ENCODE assay signal across 29 cellular contexts in the genomic region with DNA sequence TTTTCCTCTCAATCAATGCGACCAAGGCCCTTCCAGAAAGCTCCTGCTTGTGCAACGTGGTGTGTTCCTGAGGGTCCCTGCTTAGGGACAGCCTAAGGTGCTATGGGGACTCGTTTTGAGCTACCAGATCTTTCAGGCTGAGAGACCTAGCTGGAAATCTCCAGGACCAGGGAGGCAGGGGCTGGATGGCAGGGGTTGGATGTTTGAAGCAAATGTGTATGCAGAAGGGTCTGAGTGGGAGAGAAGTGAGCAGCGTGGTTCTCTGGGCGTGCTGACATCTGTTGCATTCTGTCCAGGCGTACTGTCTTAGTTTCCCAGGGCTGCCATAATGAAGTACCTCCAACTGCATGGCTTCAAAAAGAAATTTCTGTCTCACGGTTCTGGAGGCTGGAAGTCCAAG. TPM values are rescaled to one million over a fixed set of nuclear protein-coding genes. Genes with fewer than 3 reads are reported as not detected.
"Had no signal": no experiment of that assay in that cellular context is flagged by ENCODE, and none has a peak within 500 bp of the region (broad histone marks: within the 10 kb centered on the region; RNA-seq: fewer than 3 reads in every experiment).

No MANE protein-coding gene starts in this region.

- H3K36me3 ChIP-seq: esophagus muscularis mucosa, heart left ventricle, left ventricle myocardium inferior, neutrophil, ovary, prostate gland, thyroid gland had no signal

- ATAC-seq: activated CD4-positive, alpha-beta T cell treated with anti-CD3 and anti-CD28 coated beads for 36 hours; activated CD8-positive, alpha-beta memory T cell treated with anti-CD3 and anti-CD28 coated beads, Interleukin-2, amount 10 ng/mL, durations not matched to agents 7 days and 5 days; activated CD8-positive, alpha-beta T cell treated with anti-CD3 and anti-CD28 coated beads, Interleukin-2, amount 10 ng/mL, durations not matched to agents 7 days and 5 days; activated naive CD4-positive, alpha-beta T cell treated with anti-CD3 and anti-CD28 coated beads, Interleukin-2, amount 50 U/mL, for 72 hours; foreskin keratinocyte; natural killer cell; stimulated activated effector memory CD8-positive, alpha-beta T cell treated with anti-CD3 and anti-CD28 coated beads, Interleukin-12 subunit alpha, Interleukin-12 subunit beta, amount 100 ng/mL, for 72 hours had no signal

- H3K27me3 ChIP-seq: esophagus muscularis mucosa, heart left ventricle, neutrophil, ovary, thyroid gland had no signal

- H3K4me1 Mint-ChIP-seq: activated CD4-positive, alpha-beta T cell treated with anti-CD3 and anti-CD28 coated beads for 36 hours; natural killer cell had no signal

- H3K27me3 Mint-ChIP-seq: stimulated activated naive CD8-positive, alpha-beta T cell treated with anti-CD3 and anti-CD28 coated beads, Interleukin-15, Interleukin-2, amounts not matched to agents 100 ng/mL and 50 ng/mL, for 24 hours had no signal

- H3K9me3 Mint-ChIP-seq: activated naive CD4-positive, alpha-beta T cell treated with anti-CD3 and anti-CD28 coated beads, Interleukin-2, amount 50 U/mL, for 72 hours; natural killer cell; stimulated activated effector memory CD8-positive, alpha-beta T cell treated with anti-CD3 and anti-CD28 coated beads, Interleukin-12 subunit alpha, Interleukin-12 subunit beta, amount 100 ng/mL, for 72 hours; stimulated activated naive CD8-positive, alpha-beta T cell treated with anti-CD3 and anti-CD28 coated beads, Interleukin-15, Interleukin-2, amounts not matched to agents 100 ng/mL and 50 ng/mL, for 24 hours had no signal

- H3K9me3 ChIP-seq: esophagus muscularis mucosa, heart left ventricle, left ventricle myocardium inferior, neutrophil, ovary, prostate gland, thyroid gland had no signal

- H3K27ac ChIP-seq: esophagus muscularis mucosa, foreskin keratinocyte, heart left ventricle, left ventricle myocardium inferior, neutrophil, ovary, prostate gland, thyroid gland had no signal

- H3K4me3 Mint-ChIP-seq: activated CD4-positive, alpha-beta T cell treated with anti-CD3 and anti-CD28 coated beads for 36 hours; activated CD8-positive, alpha-beta memory T cell treated with anti-CD3 and anti-CD28 coated beads, Interleukin-2, amount 10 ng/mL, durations not matched to agents 7 days and 5 days; activated CD8-positive, alpha-beta T cell treated with anti-CD3 and anti-CD28 coated beads, Interleukin-2, amount 10 ng/mL, durations not matched to agents 7 days and 5 days; natural killer cell; stimulated activated effector memory CD8-positive, alpha-beta T cell treated with anti-CD3 and anti-CD28 coated beads, Interleukin-12 subunit alpha, Interleukin-12 subunit beta, amount 100 ng/mL, for 72 hours; stimulated activated naive CD8-positive, alpha-beta T cell treated with anti-CD3 and anti-CD28 coated beads, Interleukin-15, Interleukin-2, amounts not matched to agents 100 ng/mL and 50 ng/mL, for 24 hours had no signal

- H3K4me1 ChIP-seq: foreskin keratinocyte, prostate gland had no signal

- H3K27ac Mint-ChIP-seq: activated CD4-positive, alpha-beta T cell treated with anti-CD3 and anti-CD28 coated beads for 36 hours; activated CD8-positive, alpha-beta memory T cell treated with anti-CD3 and anti-CD28 coated beads, Interleukin-2, amount 10 ng/mL, durations not matched to agents 7 days and 5 days; activated CD8-positive, alpha-beta T cell treated with anti-CD3 and anti-CD28 coated beads, Interleukin-2, amount 10 ng/mL, durations not matched to agents 7 days and 5 days; activated naive CD4-positive, alpha-beta T cell treated with anti-CD3 and anti-CD28 coated beads, Interleukin-2, amount 50 U/mL, for 72 hours; natural killer cell; stimulated activated effector memory CD8-positive, alpha-beta T cell treated with anti-CD3 and anti-CD28 coated beads, Interleukin-12 subunit alpha, Interleukin-12 subunit beta, amount 100 ng/mL, for 72 hours; stimulated activated naive CD8-positive, alpha-beta T cell treated with anti-CD3 and anti-CD28 coated beads, Interleukin-15, Interleukin-2, amounts not matched to agents 100 ng/mL and 50 ng/mL, for 24 hours had no signal

- H3K36me3 Mint-ChIP-seq: activated CD8-positive, alpha-beta memory T cell treated with anti-CD3 and anti-CD28 coated beads, Interleukin-2, amount 10 ng/mL, durations not matched to agents 7 days and 5 days; activated naive CD4-positive, alpha-beta T cell treated with anti-CD3 and anti-CD28 coated beads, Interleukin-2, amount 50 U/mL, for 72 hours; natural killer cell; stimulated activated effector memory CD8-positive, alpha-beta T cell treated with anti-CD3 and anti-CD28 coated beads, Interleukin-12 subunit alpha, Interleukin-12 subunit beta, amount 100 ng/mL, for 72 hours had no signal

- H3K4me3 ChIP-seq: esophagus muscularis mucosa, heart left ventricle, left ventricle myocardium inferior, lung, ovary, prostate gland, skin epidermis, thyroid gland had no signal

- DNase-seq: activated CD4-positive, alpha-beta T cell treated with anti-CD3 and anti-CD28 coated beads for 36 hours; activated CD4-positive, CD25-positive, alpha-beta regulatory T cell; activated CD8-positive, alpha-beta memory T cell treated with anti-CD3 and anti-CD28 coated beads, Interleukin-2, amount 10 ng/mL, durations not matched to agents 7 days and 5 days; activated CD8-positive, alpha-beta T cell treated with anti-CD3 and anti-CD28 coated beads, Interleukin-2, amount 10 ng/mL, durations not matched to agents 7 days and 5 days; activated naive CD4-positive, alpha-beta T cell; activated T-cell treated with anti-CD3 and anti-CD28 coated beads, Interleukin-2, amount 50 U/mL, for 48 hours; anterior cingulate cortex; cerebellar nuclear complex; cortex of kidney; foreskin keratinocyte; heart left ventricle; left ventricle myocardium inferior; mesendoderm; natural killer cell; ovary; retina; stimulated activated CD4-positive, alpha-beta T cell treated with anti-CD3 and anti-CD28 coated beads, Interleukin-4, amount 100 ng/mL, for 24 hours; thyroid gland had no signal

RNA-seq across cellular contexts. Expression of gene SLCO2A1, which starts 31.7 kb away (rescaled TPM):
- total RNA-seq: activated CD4-positive, alpha-beta T cell treated with anti-CD3 and anti-CD28 coated beads for 36 hours; activated CD8-positive, alpha-beta memory T cell treated with anti-CD3 and anti-CD28 coated beads, Interleukin-2, amount 10 ng/mL, durations not matched to agents 7 days and 5 days; activated CD8-positive, alpha-beta T cell treated with anti-CD3 and anti-CD28 coated beads, Interleukin-2, amount 10 ng/mL, durations not matched to agents 7 days and 5 days; activated naive CD4-positive, alpha-beta T cell treated with anti-CD3 and anti-CD28 coated beads, Interleukin-2, amount 50 U/mL, for 72 hours; bronchial epithelial cell; mononuclear cell; natural killer cell; T-helper 1 cell treated with Interleukin-12 subunit alpha and Interleukin-12 subunit beta and Interleukin-4 antibody, amounts not matched to agents 30 ng/mL and 1 ng/mL, for 36 hours had no signal
